ENCODE assay signal across 8 cellular contexts in the genomic region with DNA sequence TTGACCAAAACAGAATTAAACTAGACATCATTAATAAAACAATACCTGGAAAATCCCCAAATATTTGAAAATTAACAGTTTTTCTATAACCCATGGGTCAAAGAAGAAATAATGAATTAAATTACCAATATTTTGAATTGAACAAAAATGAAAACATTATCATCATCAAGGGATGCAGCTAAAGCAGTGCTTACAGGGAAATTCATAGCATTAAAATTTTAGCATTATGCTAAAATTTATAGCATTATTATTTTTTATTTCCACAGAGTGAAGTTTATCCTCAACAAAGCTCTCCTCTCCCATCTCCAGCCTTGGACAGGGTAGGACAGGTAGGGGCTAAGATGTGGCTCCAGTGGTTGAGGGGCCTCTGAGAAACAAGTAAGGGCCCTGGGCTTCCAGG. TPM values are rescaled to one million over a fixed set of nuclear protein-coding genes. Genes with fewer than 3 reads are reported as not detected.
"Had no signal": no experiment of that assay in that cellular context is flagged by ENCODE, and none has a peak within 500 bp of the region (broad histone marks: within the 10 kb centered on the region; RNA-seq: fewer than 3 reads in every experiment).

No MANE protein-coding gene starts in this region.

- H3K27ac Mint-ChIP-seq: GM23338, H9, HFFc6, IgD-negative memory B cell had no signal

- H3K4me3 Mint-ChIP-seq: GM23338, H9, HFFc6, IgD-negative memory B cell had no signal

- H3K27ac ChIP-seq: KMS-11 had no signal

- H3K4me1 Mint-ChIP-seq: GM23338, H9, IgD-negative memory B cell had no signal

- H3K27me3 Mint-ChIP-seq: IgD-negative memory B cell had no signal

- H3K4me3 ChIP-seq: GM23338 had no signal

- H3K9ac ChIP-seq: KMS-11 had no signal

- ATAC-seq: GM23338 had no signal

- DNase-seq: H9, HCEC 1CT, HFFc6, KBM-7 had no signal

RNA-seq across cellular contexts. Expression of gene KLRG1, which starts 20.6 kb away (rescaled TPM):
- total RNA-seq: HT-29 had no signal
